8 cellular contexts compared by ENCODE assay signal in genomic region chr12:32106153-32106516, GRCh38. TPM values are rescaled to one million over a fixed set of nuclear protein-coding genes. Genes with fewer than 3 reads are reported as not detected.
DNase-seq lines count a peak whose midpoint lies in the region; ATAC-seq and TF ChIP-seq lines count a peak whose summit lies in the region.

No MANE protein-coding gene starts in this region.

- no peaks in the 10 kb centered on the region for H3K36me3 ChIP-seq in skeletal muscle tissue (ENCODE audit: control insufficient read depth in 3 of 3, insufficient read depth in 3 of 3, low read length in 3 of 3)

- H3K27me3 ChIP-seq in skeletal muscle tissue (ENCODE audit: control insufficient read depth in 3 of 3, insufficient read depth in 3 of 3, low read length in 3 of 3), result no peaks in the 10 kb centered on the region

- CTCF ChIA-PET in WTC11 (lab: Charles Lee), result interaction anchor here (0.7 to 2.5 kb wide), 2 partner anchors 45 to 453 kb away, joined by 6 to 10 read pairs; no protein-coding TSS in a partner anchor

- peak overlapping the region; percentile 62 to 75 (median 63) for H3K9ac ChIP-seq in skeletal muscle tissue (ENCODE audit: low read depth in 1 of 3, low read length in 3 of 3)

- peak overlapping the region; percentile 62 to 88 (median 66) for H3K4me3 ChIP-seq in skeletal muscle tissue (ENCODE audit: low read length in 3 of 3)

- H3K27ac Mint-ChIP-seq in T-helper 1 cell treated with Interleukin-12 subunit alpha and Interleukin-12 subunit beta and Interleukin-4 antibody, amounts not matched to agents 30 μg/mL and 1 μg/mL, for 36 hours, result peak overlapping the region; percentile 88
- peak overlapping the region; percentile 93 for H3K27ac Mint-ChIP-seq in WTC11

- peak overlapping the region; percentile 84 for H3K27ac ChIP-seq in skeletal muscle tissue (ENCODE audit: low read depth, low read length)

- H3K4me1 Mint-ChIP-seq in T-helper 1 cell treated with Interleukin-12 subunit alpha and Interleukin-12 subunit beta and Interleukin-4 antibody, amounts not matched to agents 30 μg/mL and 1 μg/mL, for 36 hours (ENCODE audit: low read depth), result peaks cover 29% of the 10 kb centered on the region
- H3K4me1 Mint-ChIP-seq in WTC11, result peaks cover 38% of the 10 kb centered on the region

- no peaks in the 10 kb centered on the region for H3K9me3 ChIP-seq in skeletal muscle tissue (ENCODE audit: control insufficient read depth in 3 of 3, low read length in 3 of 3)

- no peaks in the 10 kb centered on the region for H3K9me3 Mint-ChIP-seq in T-helper 1 cell treated with Interleukin-12 subunit alpha and Interleukin-12 subunit beta and Interleukin-4 antibody, amounts not matched to agents 30 μg/mL and 1 μg/mL, for 36 hours
- no peaks in the 10 kb centered on the region for H3K9me3 Mint-ChIP-seq in WTC11

- H3K27me3 Mint-ChIP-seq in T-helper 1 cell treated with Interleukin-12 subunit alpha and Interleukin-12 subunit beta and Interleukin-4 antibody, amounts not matched to agents 30 μg/mL and 1 μg/mL, for 36 hours (ENCODE audit: low read depth), result peaks cover 11% of the 10 kb centered on the region
- no peaks in the 10 kb centered on the region; the same call in 1 of the 2 replicates for H3K27me3 Mint-ChIP-seq in WTC11 (ENCODE audit: low read depth)

- ATAC-seq in WTC11 (peak; percentile 3; the same call in 1 of the 2 replicates), left cardiac atrium (peak; percentile 10 to 23)

- DNase-seq in T-helper 1 cell, result no peak
- DNase-seq in WTC11 (ENCODE audit: low spot score), result no peak
- DNase-seq in left cardiac atrium, result no peak
- no peak for DNase-seq in cortex of kidney (lab: John Stamatoyannopoulos, UW)
- DNase-seq in GM19240 (ENCODE audit: insufficient read length, low spot score), result no peak
- DNase-seq in GM03348 (ENCODE audit: low spot score), result no peak

- peak overlapping the region; percentile 93 for H3K4me3 Mint-ChIP-seq in T-helper 1 cell treated with Interleukin-12 subunit alpha and Interleukin-12 subunit beta and Interleukin-4 antibody, amounts not matched to agents 30 μg/mL and 1 μg/mL, for 36 hours
- peak overlapping the region; percentile 82 for H3K4me3 Mint-ChIP-seq in WTC11

- no peak for TF ChIP-seq CTCF in WTC11 (IDR thresholded peaks at IDR 0.05)

- peaks cover 10 to 22% (median 14%) of the 10 kb centered on the region in 3 donors for H3K4me1 ChIP-seq in skeletal muscle tissue (ENCODE audit: control insufficient read depth in 3 of 3, insufficient read depth in 3 of 3, low read length in 3 of 3)

- peaks cover 3% of the 10 kb centered on the region for H3K36me3 Mint-ChIP-seq in T-helper 1 cell treated with Interleukin-12 subunit alpha and Interleukin-12 subunit beta and Interleukin-4 antibody, amounts not matched to agents 30 μg/mL and 1 μg/mL, for 36 hours (ENCODE audit: low read depth)
- no peaks in the 10 kb centered on the region for H3K36me3 Mint-ChIP-seq in WTC11

- POLR2A ChIA-PET in WTC11 (lab: Charles Lee), result no interaction called here

- intact Hi-C loops in left cardiac atrium (cut with DNase I), result no loop called here

TF ChIP-seq in WTC11, 78 proteins besides CTCF, POLR2A, EP300 and RAD21:
- no peak for TF ChIP-seq TCF7 (CRISPR knock-in tag; IDR thresholded peaks at IDR 0.05; ENCODE audit: low read depth)
- no peak for TF ChIP-seq ELF4 (CRISPR knock-in tag; IDR thresholded peaks at IDR 0.05; ENCODE audit: low read depth)
- TF ChIP-seq, protein P1, sequence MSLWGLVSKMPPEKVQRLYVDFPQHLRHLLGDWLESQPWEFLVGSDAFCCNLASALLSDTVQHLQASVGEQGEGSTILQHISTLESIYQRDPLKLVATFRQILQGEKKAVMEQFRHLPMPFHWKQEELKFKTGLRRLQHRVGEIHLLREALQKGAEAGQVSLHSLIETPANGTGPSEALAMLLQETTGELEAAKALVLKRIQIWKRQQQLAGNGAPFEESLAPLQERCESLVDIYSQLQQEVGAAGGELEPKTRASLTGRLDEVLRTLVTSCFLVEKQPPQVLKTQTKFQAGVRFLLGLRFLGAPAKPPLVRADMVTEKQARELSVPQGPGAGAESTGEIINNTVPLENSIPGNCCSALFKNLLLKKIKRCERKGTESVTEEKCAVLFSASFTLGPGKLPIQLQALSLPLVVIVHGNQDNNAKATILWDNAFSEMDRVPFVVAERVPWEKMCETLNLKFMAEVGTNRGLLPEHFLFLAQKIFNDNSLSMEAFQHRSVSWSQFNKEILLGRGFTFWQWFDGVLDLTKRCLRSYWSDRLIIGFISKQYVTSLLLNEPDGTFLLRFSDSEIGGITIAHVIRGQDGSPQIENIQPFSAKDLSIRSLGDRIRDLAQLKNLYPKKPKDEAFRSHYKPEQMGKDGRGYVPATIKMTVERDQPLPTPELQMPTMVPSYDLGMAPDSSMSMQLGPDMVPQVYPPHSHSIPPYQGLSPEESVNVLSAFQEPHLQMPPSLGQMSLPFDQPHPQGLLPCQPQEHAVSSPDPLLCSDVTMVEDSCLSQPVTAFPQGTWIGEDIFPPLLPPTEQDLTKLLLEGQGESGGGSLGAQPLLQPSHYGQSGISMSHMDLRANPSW (CRISPR knock-in tag; conservative IDR thresholded peaks at IDR 0.05; ENCODE audit: low read depth), result no peak
- no peak for TF ChIP-seq ZNF416 (CRISPR knock-in tag; IDR thresholded peaks at IDR 0.05)
- no peak for TF ChIP-seq ZNF396 (CRISPR knock-in tag; IDR thresholded peaks at IDR 0.05; ENCODE audit: borderline replicate concordance)
- TF ChIP-seq NR1H2 (CRISPR knock-in tag; IDR thresholded peaks at IDR 0.05), result no peak
- no peak for TF ChIP-seq ZNF532 (CRISPR knock-in tag; IDR thresholded peaks at IDR 0.05; ENCODE audit: borderline replicate concordance)
- no peak for TF ChIP-seq ZBTB43 (CRISPR knock-in tag; IDR thresholded peaks at IDR 0.05)

RNA-seq across cellular contexts. Expression of gene BICD1, which starts 0.5 kb away (rescaled TPM):
- total RNA-seq in WTC11 (2021) (56.7 to 69.4 TPM (median 58.4 TPM) in 3 replicates), left cardiac atrium (10 to 100 TPM in 1 of 2 donors, 1 to 10 TPM in 1; 5.6 to 14.6 TPM), skeletal muscle tissue (7.8 TPM)
